17 cellular contexts compared by ENCODE assay signal in the genomic region with DNA sequence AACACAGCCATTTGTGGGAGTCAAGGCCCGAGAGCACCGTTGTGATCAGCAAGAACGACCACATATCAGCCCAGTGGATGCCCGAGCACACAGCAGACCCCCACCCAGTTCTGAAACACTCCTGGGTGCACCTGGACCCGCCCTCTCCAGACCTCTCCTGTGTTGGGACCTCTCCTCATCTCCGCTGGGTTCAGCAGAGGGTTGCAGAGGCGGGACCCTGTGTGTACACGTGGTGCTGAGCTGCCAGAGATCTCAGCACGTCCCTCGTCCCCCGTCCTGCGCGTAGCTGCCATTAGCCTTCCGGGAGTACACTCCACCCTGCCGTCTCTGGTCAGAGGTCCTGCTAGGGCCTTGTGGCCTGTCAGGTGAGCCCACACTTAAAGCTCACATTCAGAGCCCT. TPM values are rescaled to one million over a fixed set of nuclear protein-coding genes. Genes with fewer than 3 reads are reported as not detected.
DNase-seq lines count a peak whose midpoint lies in the region; ATAC-seq, FAIRE-seq and TF ChIP-seq lines count a peak whose summit lies in the region.
"Had no signal": no experiment of that assay in that cellular context is flagged by ENCODE, and none has a peak within 500 bp of the region (broad histone marks: within the 10 kb centered on the region; RNA-seq: fewer than 3 reads in every experiment).

No MANE protein-coding gene starts in this region.

- WGBS in mammary epithelial cell (ENCODE audit: low coverage, missing lambda C conversion rate) = 100% methylated on average over 1 of the region's 15 CpGs
- 91% methylated on average over 15 of the region's 15 CpGs for WGBS in K562 (ENCODE audit: insufficient coverage, low coverage, missing lambda C conversion rate)

- POLR2A ChIA-PET in MCF 10A (lab: Yijun Ruan, JAX) = no interaction called here
- POLR2A ChIA-PET in K562 (lab: Yijun Ruan, JAX) = interaction anchor here (0.7 to 0.9 kb wide), 2 partner anchors 9 to 19 kb away, joined by 4 read pairs; no protein-coding TSS in a partner anchor

- TF ChIP-seq CTCF in MCF 10A (IDR thresholded peaks at IDR 0.05; ENCODE audit: unreplicated experiment) (no peak), mammary epithelial cell (conservative IDR thresholded peaks at IDR 0.05 in 1 of 2, IDR thresholded peaks at IDR 0.05 in 1 of 2; ENCODE audit: extremely low read depth in 1 of 2, insufficient read depth in 1 of 2, low read depth in 1 of 2, low read length in 2 of 2) (no peak), K562 (IDR thresholded peaks at IDR 0.05 in 2 of 3, conservative IDR thresholded peaks at IDR 0.05 in 1 of 3; ENCODE audit: insufficient read depth in 2 of 3, low read depth in 1 of 3, low read length in 3 of 3) (no peak), thoracic aorta (IDR thresholded peaks at IDR 0.05) (no peak)

- CTCF ChIA-PET in MCF 10A (lab: Yijun Ruan, JAX) = interaction anchor here (0.9 to 1.6 kb wide), 2 partner anchors 43 to 184 kb away, joined by 5 to 6 read pairs; no protein-coding TSS in a partner anchor
- CTCF ChIA-PET in mammary epithelial cell (lab: Charles Lee; ENCODE audit: low non-redundant PET) = no interaction called here
- CTCF ChIA-PET in K562 (lab: Yijun Ruan, JAX; ENCODE audit: low intra/inter-chr PET ratio) = no interaction called here

- H3K4me3 ChIP-seq in mammary epithelial cell (replicated peaks in 1 of 3; ENCODE audit: insufficient read depth in 1 of 3, low read depth in 2 of 3, low read length in 3 of 3) = no peak overlapping the region
- no peak overlapping the region for H3K4me3 ChIP-seq in K562
- no peak overlapping the region for H3K4me3 ChIP-seq in thoracic aorta
- H3K4me3 ChIP-seq in H7 (ENCODE audit: insufficient read depth, low read depth, low read length) = no peak overlapping the region

- H3K4me3 Mint-ChIP-seq in MCF 10A (ENCODE audit: unreplicated experiment) = no peak overlapping the region
- no peak overlapping the region for H3K4me3 Mint-ChIP-seq in memory B cell

- H3K9me3 Mint-ChIP-seq in MCF 10A (ENCODE audit: unreplicated experiment) (no peaks in the 10 kb centered on the region), memory B cell (no peaks in the 10 kb centered on the region)

- in situ Hi-C loops in mammary epithelial cell (cut with MboI; ENCODE audit: low sequenced_read_pairs in 2 of 2) (no loop called here), K562 (cut with MboI) (no loop called here)

- no peak for TF ChIP-seq RAD21 in K562 (CRISPR knock-in tag; conservative IDR thresholded peaks at IDR 0.05 in 1 of 2, IDR thresholded peaks at IDR 0.05 in 1 of 2)

- H3K4me1 Mint-ChIP-seq in MCF 10A (ENCODE audit: insufficient read depth, unreplicated experiment) (peaks cover 56% of the 10 kb centered on the region), memory B cell (peaks cover 4% of the 10 kb centered on the region)

- H3K36me3 ChIP-seq in mammary epithelial cell (ENCODE audit: insufficient read depth, low read length) (peaks cover 1% of the 10 kb centered on the region), K562 (ENCODE audit: control insufficient read depth, insufficient read depth, low read length) (peaks cover 76% of the 10 kb centered on the region; the same call in 1 of the 3 replicates), thoracic aorta (no peaks in the 10 kb centered on the region), H7 (replicated peaks; ENCODE audit: control insufficient read depth, insufficient read depth, low read length) (peaks cover 6% of the 10 kb centered on the region)

- dilution Hi-C loops in mammary epithelial cell (cut with HindIII; ENCODE audit: low sequenced_read_pairs) = no loop called here

- H3K4me1 ChIP-seq in mammary epithelial cell (ENCODE audit: insufficient read depth, low read length) = peaks cover 32% of the 10 kb centered on the region
- H3K4me1 ChIP-seq in K562 (replicated peaks in 1 of 2; ENCODE audit: control insufficient read depth in 2 of 2, insufficient read depth in 2 of 2, low read length in 2 of 2) = peaks cover 0 to 8% of the 10 kb centered on the region in 2 experiments; a peak in 1 of 5 replicates
- H3K4me1 ChIP-seq in thoracic aorta (ENCODE audit: control insufficient read depth in 1 of 2, low read depth in 2 of 2) = peaks cover 32 to 71% of the 10 kb centered on the region in 2 donors

- BruUV-seq in MCF 10A (replicated peaks; lab: Mats Ljungman, UMichigan) (no TSS peak), mammary epithelial cell (replicated peaks; lab: Mats Ljungman, UMichigan) (no TSS peak), K562 (replicated peaks; lab: Mats Ljungman, UMichigan) (no TSS peak)

- DNase-seq in MCF 10A (ENCODE audit: unreplicated experiment) = no peak
- no peak for DNase-seq in mammary epithelial cell
- no peak for DNase-seq in K562 (ENCODE audit: extremely low read depth in 1 of 4, low spot score in 3 of 4)
- DNase-seq in memory B cell (ENCODE audit: low spot score in 2 of 2) = no peak
- DNase-seq in thoracic aorta (ENCODE audit: low spot score) = no peak
- no peak for DNase-seq in H7
- no peak for DNase-seq in superior temporal gyrus (ENCODE audit: extremely low spot score)
- no peak for DNase-seq in GOT3 (lab: John Stamatoyannopoulos, UW)
- DNase-seq: Calu3; NCI-H1436 treated with DMSO at 0.1 percent for 48 hours; NCI-H2227 treated with DMSO at 0.1 percent for 48 hours; NCI-H526; NK-92 treated with Interleukin-12 subunit alpha and Interleukin-12 subunit beta, amount 100 ng/mL, for 24 hours; OCI-M1 had no signal

- intact Hi-C loops in MCF 10A (cut with micrococcal nuclease) (no loop called here), mammary epithelial cell (cut with micrococcal nuclease) (no loop called here), K562 (cut with micrococcal nuclease) (no loop called here)

- H3K36me3 Mint-ChIP-seq in MCF 10A (ENCODE audit: insufficient read depth, unreplicated experiment) = peaks cover 38% of the 10 kb centered on the region
- peaks cover 32% of the 10 kb centered on the region for H3K36me3 Mint-ChIP-seq in memory B cell

- ATAC-seq in K562 (no peak), memory B cell (ENCODE audit: low read depth) (no peak), thoracic aorta (ENCODE audit: insufficient number of reproducible peaks, low FRiP score, low read depth) (no peak)
- ATAC-seq: HCT116 had no signal

- H3K27me3 ChIP-seq in mammary epithelial cell (ENCODE audit: insufficient read depth, low read length) (no peaks in the 10 kb centered on the region), K562 (ENCODE audit: control insufficient read depth in 2 of 2, insufficient read depth in 2 of 2, low read length in 2 of 2) (no peaks in the 10 kb centered on the region), thoracic aorta (replicated peaks; ENCODE audit: insufficient read depth) (no peaks in the 10 kb centered on the region), H7 (ENCODE audit: control insufficient read depth, insufficient read depth, low read length) (no peaks in the 10 kb centered on the region)

- no peak for TF ChIP-seq POLR2A in K562 (conservative IDR thresholded peaks at IDR 0.05)

- no peak for TF ChIP-seq EP300 in K562 (IDR thresholded peaks at IDR 0.05; ENCODE audit: low read length)

- no peak overlapping the region for H3K4me2 ChIP-seq in mammary epithelial cell (ENCODE audit: insufficient read depth, low read depth, low read length)
- H3K4me2 ChIP-seq in K562 (ENCODE audit: insufficient read depth, low read length) = no peak overlapping the region

- H3K27me3 Mint-ChIP-seq in MCF 10A (ENCODE audit: insufficient read depth, unreplicated experiment) (no peaks in the 10 kb centered on the region), memory B cell (no peaks in the 10 kb centered on the region)

- H3K27ac ChIP-seq in mammary epithelial cell (ENCODE audit: insufficient read depth, low read depth, low read length) (no peak overlapping the region), K562 (ENCODE audit: extremely low read depth, low read depth, low read length) (no peak overlapping the region), thoracic aorta (peak overlapping the region; percentile 91 to 97)

- peaks cover 5% of the 10 kb centered on the region for H3K9me1 ChIP-seq in K562 (ENCODE audit: control insufficient read depth, insufficient read depth, low read length)

- H2AFZ ChIP-seq in mammary epithelial cell (ENCODE audit: low read depth, low read length) (no peak overlapping the region), K562 (ENCODE audit: low read depth, low read length) (no peak overlapping the region)

- FAIRE-seq in K562 (lab: Jason Lieb, UNC) = no peak
- FAIRE-seq: A204.1, HTR-8/SVneo had no signal

- H3K9me3 ChIP-seq in mammary epithelial cell (replicated peaks; ENCODE audit: insufficient read depth, low read length) (no peaks in the 10 kb centered on the region), K562 (replicated peaks; ENCODE audit: control insufficient read depth, insufficient read depth, low read depth, low read length) (no peaks in the 10 kb centered on the region), thoracic aorta (no peaks in the 10 kb centered on the region)

- H3K79me2 ChIP-seq in mammary epithelial cell (ENCODE audit: insufficient read depth, low read length) (no peaks in the 10 kb centered on the region), K562 (ENCODE audit: control insufficient read depth, insufficient read depth, low read length) (no peaks in the 10 kb centered on the region)

- H3K9ac ChIP-seq in mammary epithelial cell (ENCODE audit: insufficient read depth, low read length) (no peak overlapping the region), K562 (ENCODE audit: insufficient read depth in 1 of 2, low read depth in 2 of 2, low read length in 2 of 2) (no peak overlapping the region)

- H4K20me1 ChIP-seq in mammary epithelial cell (ENCODE audit: insufficient read depth, low read length) (no peaks in the 10 kb centered on the region), K562 (replicated peaks; ENCODE audit: control insufficient read depth, insufficient read depth, low read length) (0 out of 2 replicates have a peak, but pooled peaks cover 4% of the 10 kb centered on the region)

- H3K27ac Mint-ChIP-seq in MCF 10A (ENCODE audit: low read depth, unreplicated experiment) (peak overlapping the region; percentile 88), memory B cell (peak overlapping the region; percentile 23)

RNA-seq across cellular contexts. Expression of gene ADI1, which starts 51.7 kb away (rescaled TPM):
- total RNA-seq in MCF 10A (2022) = 50.1 and 61.9 TPM in 2 replicates
- total RNA-seq in mammary epithelial cell = 10 to 100 TPM; 13.3 to 35.1 TPM
- polyA plus RNA-seq in mammary epithelial cell = 36.0 TPM
- 20.7 TPM for polyA minus RNA-seq in mammary epithelial cell
- total RNA-seq in K562 (2011; cell fraction: chromatin; rRNA removed; ENCODE audit: low replicate concordance) = 8.2 and 11.8 TPM in 2 replicates
- 5.8 and 8.0 TPM in 2 replicates for total RNA-seq in K562 (2011; cell fraction: nucleolus; rRNA removed)
- 12.0 and 24.3 TPM in 2 replicates for total RNA-seq in K562 (2011; cell fraction: nucleoplasm; rRNA removed)
- total RNA-seq in K562 (2014; rRNA removed) = 26.7 and 29.2 TPM in 2 replicates
- total RNA-seq in K562 (2014; rRNA removed; fragmentation: Illumina TruSeq; extraction: Trizol) = 25.7 and 27.1 TPM in 2 replicates
- total RNA-seq in K562 (2015; rRNA removed; fragmentation: Illumina TruSeq; extraction: Trizol) = 48.0 and 51.0 TPM in 2 replicates
- 31.6 and 34.7 TPM in 2 replicates for total RNA-seq in K562 (2021)
- 17.6 and 23.6 TPM in 2 replicates for polyA plus RNA-seq in K562 (2011; rRNA removed)
- polyA plus RNA-seq in K562 (2011; cell fraction: cytosol; rRNA removed) = 12.7 and 15.2 TPM in 2 replicates
- polyA plus RNA-seq in K562 (2011; cell fraction: nucleus; rRNA removed) = 11.6 and 15.2 TPM in 2 replicates
- polyA plus RNA-seq in K562 (2012) = 33.2 and 37.1 TPM in 2 replicates
- 31.4 and 33.7 TPM in 2 replicates for polyA plus RNA-seq in K562 (2014; fragmentation: Illumina TruSeq; extraction: Trizol)
- 1 to 10 TPM; 6.1 to 6.6 TPM for polyA plus RNA-seq in K562 (2014; fragmentation: Nextera tagmentation; extraction: Ambion mirVana)
- 20.6 and 21.6 TPM in 2 replicates for polyA plus RNA-seq in K562 (2014; rRNA removed)
- 18.8 and 22.8 TPM in 2 replicates for polyA minus RNA-seq in K562 (2011; rRNA and poly(A)+ RNA removed)
- 12.2 and 12.5 TPM in 2 replicates for polyA minus RNA-seq in K562 (2011; cell fraction: cytosol; rRNA and poly(A)+ RNA removed)
- 4.2 and 7.2 TPM in 2 replicates for polyA minus RNA-seq in K562 (2011; cell fraction: nucleus; rRNA and poly(A)+ RNA removed)
- total RNA-seq in thoracic aorta = 100 to 1,000 TPM; 120 to 126 TPM
- 19.8 and 21.0 TPM in 2 replicates for total RNA-seq in H7 (2014; rRNA removed; shearing (Covaris generic))

Comparison
In these comparisons a context has a peak if more than half of its experiments do, and no peak if none do; other contexts are left out.
1. H3K27ac ChIP-seq: peak in thoracic aorta (2 of 2); none in mammary epithelial cell (single experiment) and K562 (single experiment).